Comparison of ENCODE assay signal across 32 cellular contexts in genomic region chr3:104896624-104897023, GRCh38.
"Had no signal": no experiment of that assay in that cellular context is flagged by ENCODE, and none has a peak within 500 bp of the region (broad histone marks: within the 10 kb centered on the region; RNA-seq: fewer than 3 reads in every experiment).

No MANE protein-coding gene starts in this region.

- H3K27me3 ChIP-seq: body of pancreas, brain microvascular endothelial cell, breast epithelium had no signal

- DNase-seq: activated B cell treated with CpG ODN at 0.5 μM for 24 hours; activated CD4-positive, alpha-beta memory T cell treated with anti-CD3 and anti-CD28 coated beads, Interleukin-2, amount 10 ng/mL, durations not matched to agents 7 days and 5 days; activated CD4-positive, alpha-beta T cell treated with anti-CD3 and anti-CD28 coated beads for 4 hours; activated CD4-positive, alpha-beta T cell treated with anti-CD3 and anti-CD28 coated beads, Interleukin-2, amount 10 ng/mL, durations not matched to agents 7 days and 5 days; activated CD4-positive, alpha-beta T cell treated with anti-CD3 and anti-CD28 coated beads, Interleukin-2, amount 50 U/mL, for 48 hours; activated CD4-positive, CD25-positive, alpha-beta regulatory T cell treated with anti-CD3 and anti-CD28 coated beads, Interleukin-2, amount 50 U/mL, for 72 hours; activated CD8-positive, alpha-beta memory T cell treated with anti-CD3 and anti-CD28 coated beads for 24 hours; activated CD8-positive, alpha-beta memory T cell treated with anti-CD3 and anti-CD28 coated beads, Interleukin-2, amount 10 ng/mL, durations not matched to agents 7 days and 5 days; activated CD8-positive, alpha-beta memory T cell treated with anti-CD3 and anti-CD28 coated beads, Interleukin-2, amount 50 U/mL, for 48 hours; activated CD8-positive, alpha-beta T cell treated with anti-CD3 and anti-CD28 coated beads, Interleukin-2, amount 10 ng/mL, durations not matched to agents 7 days and 5 days; activated effector memory CD4-positive, alpha-beta T cell treated with Interleukin-2 at 50 U/mL for 16 hours; activated gamma-delta T cell; activated naive CD4-positive, alpha-beta T cell treated with anti-CD3 and anti-CD28 coated beads, Interleukin-2, amount 10 ng/mL, durations not matched to agents 7 days and 5 days; activated naive CD4-positive, alpha-beta T cell treated with Interleukin-2 at 50 U/mL for 16 hours; activated naive CD8-positive, alpha-beta T cell treated with anti-CD3 and anti-CD28 coated beads, Interleukin-2, amount 10 ng/mL, durations not matched to agents 7 days and 5 days; activated naive CD8-positive, alpha-beta T cell treated with anti-CD3 and anti-CD28 coated beads, Interleukin-2, amount 50 U/mL, for 24 hours; activated T-cell treated with anti-CD3 and anti-CD28 coated beads, Interleukin-2, amount 50 U/mL, for 4 hours; amygdala; anterior cingulate cortex; body of pancreas; brain microvascular endothelial cell; central memory CD4-positive, alpha-beta T cell; T-helper 1 cell; T-helper 2 cell; T-helper 9 cell had no signal

- H3K4me1 ChIP-seq: body of pancreas, breast epithelium had no signal

- H3K9me3 Mint-ChIP-seq: activated B cell treated with CpG ODN at 0.5 μM for 24 hours; activated CD4-positive, alpha-beta memory T cell treated with anti-CD3 and anti-CD28 coated beads, Interleukin-2, amount 10 ng/mL, durations not matched to agents 7 days and 5 days; activated CD4-positive, alpha-beta T cell treated with anti-CD3 and anti-CD28 coated beads, Interleukin-2, amount 10 ng/mL, durations not matched to agents 7 days and 5 days; activated naive CD4-positive, alpha-beta T cell treated with anti-CD3 and anti-CD28 coated beads, Interleukin-2, amount 10 ng/mL, durations not matched to agents 7 days and 5 days; activated naive CD8-positive, alpha-beta T cell treated with anti-CD3 and anti-CD28 coated beads, Interleukin-2, amount 10 ng/mL, durations not matched to agents 7 days and 5 days; activated naive CD8-positive, alpha-beta T cell treated with anti-CD3 and anti-CD28 coated beads, Interleukin-2, amount 50 U/mL, for 24 hours; activated T-cell treated with anti-CD3 and anti-CD28 coated beads, Interleukin-2, amount 50 U/mL, for 4 hours; activated T-helper 2 cell treated with anti-CD3 and anti-CD28 coated beads, Interferon-gamma antibody, Interleukin-2, Interleukin-4, amounts not matched to agents 10 μg/mL and 5 μg/mL and 100 μg/mL, durations not matched to agents 14 hours and 24 hours and 36 hours; T-helper 1 cell treated with Interleukin-12 subunit alpha and Interleukin-12 subunit beta and Interleukin-4 antibody, amounts not matched to agents 30 μg/mL and 1 μg/mL, for 36 hours; T-helper 2 cell treated with Interferon-gamma antibody and Interleukin-4, amounts not matched to agents 5 μg/mL and 100 μg/mL, for 36 hours had no signal

- H3K4me1 Mint-ChIP-seq: activated B cell treated with CpG ODN at 0.5 μM for 24 hours; activated CD4-positive, alpha-beta memory T cell treated with anti-CD3 and anti-CD28 coated beads, Interleukin-2, amount 10 ng/mL, durations not matched to agents 7 days and 5 days; activated CD4-positive, alpha-beta T cell treated with anti-CD3 and anti-CD28 coated beads, Interleukin-2, amount 10 ng/mL, durations not matched to agents 7 days and 5 days; activated CD8-positive, alpha-beta memory T cell treated with anti-CD3 and anti-CD28 coated beads, Interleukin-2, amount 10 ng/mL, durations not matched to agents 7 days and 5 days; activated naive CD4-positive, alpha-beta T cell treated with anti-CD3 and anti-CD28 coated beads, Interleukin-2, amount 10 ng/mL, durations not matched to agents 7 days and 5 days; activated naive CD4-positive, alpha-beta T cell treated with anti-CD3 and anti-CD28 coated beads, Interleukin-2, amount 50 U/mL, for 24 hours; activated naive CD8-positive, alpha-beta T cell treated with anti-CD3 and anti-CD28 coated beads, Interleukin-2, amount 10 ng/mL, durations not matched to agents 7 days and 5 days; activated naive CD8-positive, alpha-beta T cell treated with anti-CD3 and anti-CD28 coated beads, Interleukin-2, amount 50 U/mL, for 24 hours had no signal

- H3K36me3 Mint-ChIP-seq: activated CD8-positive, alpha-beta memory T cell treated with anti-CD3 and anti-CD28 coated beads, Interleukin-2, amount 10 ng/mL, durations not matched to agents 7 days and 5 days; activated naive CD4-positive, alpha-beta T cell treated with anti-CD3 and anti-CD28 coated beads, Interleukin-2, amount 10 ng/mL, durations not matched to agents 7 days and 5 days; activated naive CD4-positive, alpha-beta T cell treated with anti-CD3 and anti-CD28 coated beads, Interleukin-2, amount 50 U/mL, for 24 hours; activated naive CD8-positive, alpha-beta T cell; activated naive CD8-positive, alpha-beta T cell treated with anti-CD3 and anti-CD28 coated beads, Interleukin-2, amount 10 ng/mL, durations not matched to agents 7 days and 5 days had no signal

- H3K27ac ChIP-seq: body of pancreas, brain microvascular endothelial cell, breast epithelium, VCaP had no signal

- H3K9me3 ChIP-seq: body of pancreas, breast epithelium had no signal

- H3K4me3 ChIP-seq: body of pancreas, breast epithelium had no signal

- H3K27me3 Mint-ChIP-seq: activated B cell treated with CpG ODN at 0.5 μM for 24 hours; activated CD4-positive, alpha-beta memory T cell treated with anti-CD3 and anti-CD28 coated beads, Interleukin-2, amount 10 ng/mL, durations not matched to agents 7 days and 5 days; activated CD8-positive, alpha-beta memory T cell treated with anti-CD3 and anti-CD28 coated beads, Interleukin-2, amount 10 ng/mL, durations not matched to agents 7 days and 5 days; activated naive CD4-positive, alpha-beta T cell treated with anti-CD3 and anti-CD28 coated beads, Interleukin-2, amount 10 ng/mL, durations not matched to agents 7 days and 5 days; activated naive CD4-positive, alpha-beta T cell treated with anti-CD3 and anti-CD28 coated beads, Interleukin-2, amount 50 U/mL, for 24 hours; activated naive CD8-positive, alpha-beta T cell; activated naive CD8-positive, alpha-beta T cell treated with anti-CD3 and anti-CD28 coated beads, Interleukin-2, amount 10 ng/mL, durations not matched to agents 7 days and 5 days; activated naive CD8-positive, alpha-beta T cell treated with anti-CD3 and anti-CD28 coated beads, Interleukin-2, amount 50 U/mL, for 24 hours had no signal

- H3K36me3 ChIP-seq: brain microvascular endothelial cell, breast epithelium had no signal

- ATAC-seq: activated CD8-positive, alpha-beta memory T cell treated with anti-CD3 and anti-CD28 coated beads, Interleukin-2, amount 10 ng/mL, durations not matched to agents 7 days and 5 days; activated CD8-positive, alpha-beta T cell treated with anti-CD3 and anti-CD28 coated beads, Interleukin-2, amount 10 ng/mL, durations not matched to agents 7 days and 5 days; activated naive CD8-positive, alpha-beta T cell treated with anti-CD3 and anti-CD28 coated beads, Interleukin-2, amount 50 U/mL, for 24 hours; activated T-cell treated with anti-CD3 and anti-CD28 coated beads, Interleukin-2, amount 50 U/mL, for 4 hours; body of pancreas had no signal

- H3K4me3 Mint-ChIP-seq: activated B cell treated with CpG ODN at 0.5 μM for 24 hours; activated CD4-positive, alpha-beta memory T cell treated with anti-CD3 and anti-CD28 coated beads, Interleukin-2, amount 10 ng/mL, durations not matched to agents 7 days and 5 days; activated CD4-positive, alpha-beta T cell treated with anti-CD3 and anti-CD28 coated beads, Interleukin-2, amount 10 ng/mL, durations not matched to agents 7 days and 5 days; activated CD8-positive, alpha-beta memory T cell treated with anti-CD3 and anti-CD28 coated beads, Interleukin-2, amount 10 ng/mL, durations not matched to agents 7 days and 5 days; activated CD8-positive, alpha-beta T cell treated with anti-CD3 and anti-CD28 coated beads, Interleukin-2, amount 10 ng/mL, durations not matched to agents 7 days and 5 days; activated naive CD4-positive, alpha-beta T cell treated with anti-CD3 and anti-CD28 coated beads, Interleukin-2, amount 10 ng/mL, durations not matched to agents 7 days and 5 days; activated naive CD4-positive, alpha-beta T cell treated with anti-CD3 and anti-CD28 coated beads, Interleukin-2, amount 50 U/mL, for 24 hours; activated naive CD8-positive, alpha-beta T cell; activated naive CD8-positive, alpha-beta T cell treated with anti-CD3 and anti-CD28 coated beads, Interleukin-2, amount 10 ng/mL, durations not matched to agents 7 days and 5 days; activated naive CD8-positive, alpha-beta T cell treated with anti-CD3 and anti-CD28 coated beads, Interleukin-2, amount 50 U/mL, for 24 hours; activated T-cell treated with anti-CD3 and anti-CD28 coated beads, Interleukin-2, amount 50 U/mL, for 4 hours; T-helper 1 cell treated with Interleukin-12 subunit alpha and Interleukin-12 subunit beta and Interleukin-4 antibody, amounts not matched to agents 30 μg/mL and 1 μg/mL, for 36 hours; T-helper 2 cell treated with Interferon-gamma antibody and Interleukin-4, amounts not matched to agents 5 μg/mL and 100 μg/mL, for 36 hours had no signal

- H3K27ac Mint-ChIP-seq: activated B cell treated with CpG ODN at 0.5 μM for 24 hours; activated CD4-positive, alpha-beta memory T cell treated with anti-CD3 and anti-CD28 coated beads, Interleukin-2, amount 10 ng/mL, durations not matched to agents 7 days and 5 days; activated CD4-positive, alpha-beta T cell treated with anti-CD3 and anti-CD28 coated beads, Interleukin-2, amount 10 ng/mL, durations not matched to agents 7 days and 5 days; activated CD8-positive, alpha-beta memory T cell treated with anti-CD3 and anti-CD28 coated beads, Interleukin-2, amount 10 ng/mL, durations not matched to agents 7 days and 5 days; activated CD8-positive, alpha-beta T cell treated with anti-CD3 and anti-CD28 coated beads, Interleukin-2, amount 10 ng/mL, durations not matched to agents 7 days and 5 days; activated naive CD4-positive, alpha-beta T cell treated with anti-CD3 and anti-CD28 coated beads, Interleukin-2, amount 10 ng/mL, durations not matched to agents 7 days and 5 days; activated naive CD4-positive, alpha-beta T cell treated with anti-CD3 and anti-CD28 coated beads, Interleukin-2, amount 50 U/mL, for 24 hours; activated naive CD8-positive, alpha-beta T cell; activated naive CD8-positive, alpha-beta T cell treated with anti-CD3 and anti-CD28 coated beads, Interleukin-2, amount 10 ng/mL, durations not matched to agents 7 days and 5 days; activated naive CD8-positive, alpha-beta T cell treated with anti-CD3 and anti-CD28 coated beads, Interleukin-2, amount 50 U/mL, for 24 hours; activated T-helper 2 cell treated with anti-CD3 and anti-CD28 coated beads, Interferon-gamma antibody, Interleukin-2, Interleukin-4, amounts not matched to agents 10 μg/mL and 5 μg/mL and 100 μg/mL, durations not matched to agents 14 hours and 24 hours and 36 hours; T-helper 1 cell treated with Interleukin-12 subunit alpha and Interleukin-12 subunit beta and Interleukin-4 antibody, amounts not matched to agents 30 μg/mL and 1 μg/mL, for 36 hours; T-helper 2 cell treated with Interferon-gamma antibody and Interleukin-4, amounts not matched to agents 5 μg/mL and 100 μg/mL, for 36 hours had no signal
